In genomic region chr5:111681414-111681790, GRCh38 we compare ENCODE assay signal across 14 cellular contexts.
DNase-seq lines count a peak whose midpoint lies in the region; ATAC-seq and TF ChIP-seq lines count a peak whose summit lies in the region.
"Had no signal": no experiment of that assay in that cellular context is flagged by ENCODE, and none has a peak within 500 bp of the region (broad histone marks: within the 10 kb centered on the region; RNA-seq: fewer than 3 reads in every experiment).

No MANE protein-coding gene starts in this region.

- intact Hi-C loops in psoas muscle (cut with DNase I) = loop anchor here in 1 of 2 donors (2.0 kb wide), 2 partner anchors 75 to 131 kb away; partner anchors contain the start of gene NREP

- H3K36me3 ChIP-seq in BE2C = no peaks in the 10 kb centered on the region
- H3K36me3 ChIP-seq in RWPE2 (ENCODE audit: low read depth) = no peaks in the 10 kb centered on the region
- H3K36me3 ChIP-seq in psoas muscle (ENCODE audit: insufficient read depth in 1 of 2, low read depth in 1 of 2) = no peaks in the 10 kb centered on the region
- H3K36me3 ChIP-seq: BLaER1, HAP-1, neutrophil had no signal

- H3K9me3 ChIP-seq in BE2C (no peaks in the 10 kb centered on the region), RWPE2 (ENCODE audit: severe bottlenecking) (no peaks in the 10 kb centered on the region), psoas muscle (no peaks in the 10 kb centered on the region)
- H3K9me3 ChIP-seq: BLaER1, HAP-1, neutrophil had no signal

- TF ChIP-seq CTCF in BE2C (IDR thresholded peaks at IDR 0.05; ENCODE audit: low read depth, low read length) = no peak
- no peak for TF ChIP-seq CTCF in RWPE2 (IDR thresholded peaks at IDR 0.05; ENCODE audit: poor library complexity, severe bottlenecking)
- no peak for TF ChIP-seq CTCF in fibroblast of villous mesenchyme (IDR thresholded peaks at IDR 0.05; ENCODE audit: insufficient read depth, low read depth, low read length)
- TF ChIP-seq CTCF in psoas muscle (IDR thresholded peaks at IDR 0.05) = no peak

- 24 to 45% (median 25%) methylated on average over 2 of the region's 2 CpGs for WGBS in psoas muscle, 3 donors

- no peak for ATAC-seq in RWPE2 (ENCODE audit: low read depth)
- peak in 2 of 4 donors; percentile 24 to 27 for ATAC-seq in psoas muscle
- ATAC-seq in HG03045 (IDR thresholded peaks at IDR 0.05; ENCODE audit: unreplicated experiment) = no peak
- ATAC-seq: GM12878 had no signal

- H3K4me1 ChIP-seq in BE2C = peaks cover 18% of the 10 kb centered on the region
- peaks cover 16% of the 10 kb centered on the region for H3K4me1 ChIP-seq in RWPE2 (ENCODE audit: insufficient read depth, poor library complexity, severe bottlenecking)
- H3K4me1 ChIP-seq in psoas muscle = peaks cover 18% of the 10 kb centered on the region
- H3K4me1 ChIP-seq: BLaER1 had no signal

- peak overlapping the region; percentile 9; the same call in 1 of the 2 replicates for H3K4me3 ChIP-seq in BE2C (ENCODE audit: low read depth, low read length)
- no peak overlapping the region for H3K4me3 ChIP-seq in RWPE2 (ENCODE audit: severe bottlenecking)
- H3K4me3 ChIP-seq in fibroblast of villous mesenchyme (ENCODE audit: low read depth, low read length) = peak overlapping the region; percentile 16
- H3K4me3 ChIP-seq in psoas muscle = no peak overlapping the region
- H3K4me3 ChIP-seq: BLaER1, GM12878, HAP-1 had no signal

- DNase-seq in BE2C (no peak), RWPE2 (ENCODE audit: low spot score) (no peak), fibroblast of villous mesenchyme (ENCODE audit: low read depth) (peak; percentile 92), psoas muscle (no peak), occipital lobe (lab: John Stamatoyannopoulos, UW) (no peak), NCI-H2196 (lab: John Stamatoyannopoulos, UW; ENCODE audit: unreplicated experiment) (no peak), NAMALWA (ENCODE audit: low spot score) (no peak)
- DNase-seq: NCI-H1436 treated with DMSO at 0.1 percent for 48 hours, NCI-H524 treated with DMSO at 0.1 percent for 48 hours had no signal

- no peaks in the 10 kb centered on the region for H3K27me3 ChIP-seq in BE2C
- H3K27me3 ChIP-seq in RWPE2 (ENCODE audit: insufficient read depth, poor library complexity, severe bottlenecking) = no peaks in the 10 kb centered on the region
- H3K27me3 ChIP-seq in psoas muscle (ENCODE audit: insufficient read depth in 3 of 3, low read length in 2 of 3) = no peaks in the 10 kb centered on the region
- H3K27me3 ChIP-seq: BLaER1, neutrophil had no signal

- H3K27ac ChIP-seq in RWPE2 (ENCODE audit: poor library complexity, severe bottlenecking) (peak overlapping the region; percentile 82), psoas muscle (peak overlapping the region; percentile 57)
- H3K27ac ChIP-seq: BLaER1, neutrophil had no signal

Comparison
In these comparisons a context has a peak if more than half of its experiments do, and no peak if none do; other contexts are left out.
1. H3K4me3 ChIP-seq: peak in BE2C (single experiment) and fibroblast of villous mesenchyme (single experiment); none in RWPE2 (single experiment) and psoas muscle (single experiment).